Comparison of ENCODE assay signal across 13 cellular contexts in the genomic region with DNA sequence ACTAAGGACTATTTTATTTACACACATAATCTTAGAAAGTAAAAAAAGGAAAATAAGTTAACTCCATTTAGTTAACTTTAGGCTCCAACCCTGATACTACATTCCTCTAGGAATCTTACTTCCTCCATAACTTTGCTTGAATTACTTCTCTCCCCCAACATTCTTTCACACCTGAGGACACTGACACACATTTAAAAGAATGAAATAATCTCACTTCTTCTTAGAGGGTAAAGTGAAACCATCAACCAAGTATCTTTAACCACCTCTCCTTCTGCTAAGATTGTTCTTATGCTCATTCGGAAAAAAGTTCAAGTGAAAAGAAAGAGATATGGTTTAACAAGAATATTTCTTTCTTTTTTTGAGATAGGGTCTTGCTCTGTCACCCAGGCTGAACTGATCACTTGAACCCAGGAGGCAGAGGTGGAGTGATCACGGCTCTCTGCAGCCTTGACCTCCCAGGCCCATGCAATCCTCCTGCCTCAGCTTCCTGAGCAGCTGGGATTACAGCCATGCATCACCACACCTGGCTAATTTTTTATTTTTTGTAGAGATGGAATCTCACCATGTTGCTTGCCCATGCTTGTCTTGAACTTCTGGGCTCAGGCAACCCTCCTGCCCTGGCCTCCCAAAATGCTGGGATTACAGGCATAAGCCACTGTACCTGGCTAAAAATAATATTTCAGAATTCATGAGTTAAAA. TPM values are rescaled to one million over a fixed set of nuclear protein-coding genes. Genes with fewer than 3 reads are reported as not detected.
DNase-seq lines count a peak whose midpoint lies in the region; ATAC-seq and TF ChIP-seq lines count a peak whose summit lies in the region.
"Had no signal": no experiment of that assay in that cellular context is flagged by ENCODE, and none has a peak within 500 bp of the region (broad histone marks: within the 10 kb centered on the region; RNA-seq: fewer than 3 reads in every experiment).

No MANE protein-coding gene starts in this region.

- H3K4me3 ChIP-seq in H7 (ENCODE audit: insufficient read depth, low read depth, low read length) (no peak overlapping the region), right lobe of liver (no peak overlapping the region)

- H3K36me3 Mint-ChIP-seq in chondrocyte (ENCODE audit: low read depth): peaks cover 14% of the 10 kb centered on the region

- H3K36me3 ChIP-seq in H7 (replicated peaks; ENCODE audit: control insufficient read depth, insufficient read depth, low read length) (peaks cover 4% of the 10 kb centered on the region; the same call in 1 of the 2 replicates), right lobe of liver (peaks cover 0 to 20% (median 7%) of the 10 kb centered on the region in 4 donors)

- no peak for TF ChIP-seq POLR2A in right lobe of liver (IDR thresholded peaks at IDR 0.05)

- ATAC-seq in GM18870 (IDR thresholded peaks at IDR 0.05; ENCODE audit: unreplicated experiment): peak; percentile 90
- peak; percentile 84 for ATAC-seq in GM21737 (IDR thresholded peaks at IDR 0.05; ENCODE audit: unreplicated experiment)
- peak; percentile 77 for ATAC-seq in HG03196 (IDR thresholded peaks at IDR 0.05; ENCODE audit: unreplicated experiment)
- no peak for ATAC-seq in right lobe of liver

- H3K27me3 ChIP-seq in H7 (ENCODE audit: control insufficient read depth, insufficient read depth, low read length) (no peaks in the 10 kb centered on the region), right lobe of liver (no peaks in the 10 kb centered on the region)

- no peak overlapping the region for H3K27ac Mint-ChIP-seq in chondrocyte (ENCODE audit: unreplicated experiment)
- H3K27ac Mint-ChIP-seq: activated CD4-positive, alpha-beta T cell treated with anti-CD3 and anti-CD28 coated beads, Interleukin-2, amount 10 ng/mL, durations not matched to agents 24 days and 14 days; activated naive CD4-positive, alpha-beta T cell treated with anti-CD3 and anti-CD28 coated beads, Interleukin-2, amount 50 U/mL, for 24 hours had no signal

- no peaks in the 10 kb centered on the region for H3K9me3 Mint-ChIP-seq in chondrocyte (ENCODE audit: low read depth)
- H3K9me3 Mint-ChIP-seq: activated CD4-positive, alpha-beta T cell treated with anti-CD3 and anti-CD28 coated beads, Interleukin-2, amount 10 ng/mL, durations not matched to agents 24 days and 14 days; activated naive CD4-positive, alpha-beta T cell treated with anti-CD3 and anti-CD28 coated beads, Interleukin-2, amount 50 U/mL, for 24 hours had no signal

- DNase-seq in left kidney (ENCODE audit: low read depth, low spot score) (peak; percentile 34), H7 (no peak), chondrocyte (ENCODE audit: low spot score) (no peak), right lobe of liver (no peak)
- DNase-seq in effector CD8-positive, alpha-beta T cell (lab: John Stamatoyannopoulos, UW): no peak
- DNase-seq: activated CD4-positive, alpha-beta T cell treated with anti-CD3 and anti-CD28 coated beads, Interleukin-2, amount 10 ng/mL, durations not matched to agents 24 days and 14 days; effector CD4-positive, alpha-beta T cell; NCI-H2081 treated with DMSO at 0.1 percent for 48 hours; SHP77 treated with DMSO at 0.1 percent for 48 hours had no signal

- intact Hi-C loops in right lobe of liver (cut with DNase I): no loop called here

- no peaks in the 10 kb centered on the region for H3K4me1 ChIP-seq in right lobe of liver

- 85% methylated on average over 2 of the region's 2 CpGs for WGBS in right lobe of liver (ENCODE audit: insufficient coverage, low coverage, low lambda C conversion rate, missing lambda C conversion rate)

- H3K4me3 Mint-ChIP-seq in chondrocyte (ENCODE audit: unreplicated experiment): no peak overlapping the region
- H3K4me3 Mint-ChIP-seq: activated CD4-positive, alpha-beta T cell treated with anti-CD3 and anti-CD28 coated beads, Interleukin-2, amount 10 ng/mL, durations not matched to agents 24 days and 14 days; activated naive CD4-positive, alpha-beta T cell treated with anti-CD3 and anti-CD28 coated beads, Interleukin-2, amount 50 U/mL, for 24 hours had no signal

- peaks cover 11% of the 10 kb centered on the region for H3K4me1 Mint-ChIP-seq in chondrocyte (ENCODE audit: low read depth)
- H3K4me1 Mint-ChIP-seq: activated CD4-positive, alpha-beta T cell treated with anti-CD3 and anti-CD28 coated beads, Interleukin-2, amount 10 ng/mL, durations not matched to agents 24 days and 14 days had no signal

- TF ChIP-seq CTCF in chondrocyte (IDR thresholded peaks at IDR 0.05) (no peak), right lobe of liver (IDR thresholded peaks at IDR 0.05) (no peak)

- H3K27me3 Mint-ChIP-seq in chondrocyte (ENCODE audit: low read depth): no peaks in the 10 kb centered on the region
- H3K27me3 Mint-ChIP-seq: activated naive CD4-positive, alpha-beta T cell treated with anti-CD3 and anti-CD28 coated beads, Interleukin-2, amount 50 U/mL, for 24 hours had no signal

- H3K9me3 ChIP-seq in right lobe of liver: no peaks in the 10 kb centered on the region

- no peak overlapping the region for H3K27ac ChIP-seq in right lobe of liver

RNA-seq across cellular contexts. Expression of a gene that starts 28.5 kb away (rescaled TPM):
- 24.6 and 32.8 TPM in 2 replicates for total RNA-seq in H7 (2014; rRNA removed; shearing (Covaris generic))
- total RNA-seq in chondrocyte: 48.9 to 61.5 TPM (median 61.0 TPM) in 3 replicates
- 10 to 100 TPM; 24.1 to 36.7 (median 27.0) TPM for total RNA-seq in right lobe of liver

RNA-seq across cellular contexts. Expression of a gene that starts 32.3 kb away (rescaled TPM):
- 24.0 and 35.8 TPM in 2 replicates for total RNA-seq in H7 (2014; rRNA removed; shearing (Covaris generic))
- total RNA-seq in chondrocyte (48.5 to 53.1 TPM (median 50.1 TPM) in 3 replicates), right lobe of liver (10 to 100 TPM; 11.7 to 25.6 (median 20.5) TPM)

RNA-seq across cellular contexts. Expression of a gene that starts 37.9 kb away (rescaled TPM):
- 17.2 and 22.5 TPM in 2 replicates for total RNA-seq in H7 (2014; rRNA removed; shearing (Covaris generic))
- total RNA-seq in chondrocyte (53.5 to 57.5 TPM (median 53.6 TPM) in 3 replicates), right lobe of liver (10 to 100 TPM in 4 of 6 experiments, 1 to 10 TPM in 2; 8.0 to 13.0 (median 10.5) TPM)

Comparison
In these comparisons a context has a peak if more than half of its experiments do, and no peak if none do; other contexts are left out.
1. ATAC-seq: peak in GM18870 (single experiment), GM21737 (single experiment) and HG03196 (single experiment); none in right lobe of liver (0 of 4).